In genomic region chr4:125045311-125045710, GRCh38 we compare ENCODE assay signal across 27 cellular contexts.
"Had no signal": no experiment of that assay in that cellular context is flagged by ENCODE, and none has a peak within 500 bp of the region (broad histone marks: within the 10 kb centered on the region; RNA-seq: fewer than 3 reads in every experiment).

No MANE protein-coding gene starts in this region.

- ATAC-seq: activated CD4-positive, alpha-beta T cell treated with anti-CD3 and anti-CD28 coated beads for 36 hours; activated T-helper 17 cell treated with anti-CD3 and anti-CD28 coated beads, Interleukin-2, amount 50 U/mL, for 72 hours; body of pancreas; PC-3; T-helper 17 cell had no signal

- H3K36me3 ChIP-seq: adrenal gland, cardiac muscle cell, WERI-Rb-1 had no signal

- DNase-seq: activated CD4-positive, alpha-beta memory T cell treated with anti-CD3 and anti-CD28 coated beads, Interleukin-2, amount 10 ng/mL, durations not matched to agents 7 days and 5 days; activated CD4-positive, alpha-beta T cell treated with anti-CD3 and anti-CD28 coated beads for 36 hours; activated CD4-positive, alpha-beta T cell treated with anti-CD3 and anti-CD28 coated beads, Interleukin-2, amount 50 U/mL, for 1 hour; activated gamma-delta T cell; activated naive CD4-positive, alpha-beta T cell treated with anti-CD3 and anti-CD28 coated beads for 36 hours; activated naive CD8-positive, alpha-beta T cell treated with anti-CD3 and anti-CD28 coated beads for 36 hours; activated T-cell treated with anti-CD3 and anti-CD28 coated beads for 4 hours; activated T-cell treated with anti-CD3 and anti-CD28 coated beads, Interleukin-2, amount 50 U/mL, for 48 hours; adrenal gland; aorta; body of pancreas; IMR-90; Kasumi-1; KBM-7; NCI-H1048; NCI-H146; NCI-H1930; NCI-H2171; NCI-H345; NCI-H524; PC-3; SIG-M5; T-helper 17 cell; T-helper 9 cell; WERI-Rb-1 had no signal

- H3K27ac ChIP-seq: adrenal gland, body of pancreas, cardiac muscle cell, WERI-Rb-1 had no signal

- H3K4me3 ChIP-seq: adrenal gland, body of pancreas, cardiac muscle cell had no signal

- H3K4me1 ChIP-seq: body of pancreas had no signal

- H3K27me3 ChIP-seq: adrenal gland, body of pancreas, cardiac muscle cell had no signal

- H3K9me3 ChIP-seq: adrenal gland, body of pancreas had no signal
